In genomic region chr2:186645999-186646398, GRCh38 we compare ENCODE assay signal across 23 cellular contexts. TPM values are rescaled to one million over a fixed set of nuclear protein-coding genes. Genes with fewer than 3 reads are reported as not detected.
"Had no signal": no experiment of that assay in that cellular context is flagged by ENCODE, and none has a peak within 500 bp of the region (broad histone marks: within the 10 kb centered on the region; RNA-seq: fewer than 3 reads in every experiment).

No MANE protein-coding gene starts in this region.

- H3K27me3 Mint-ChIP-seq: activated B cell treated with CpG ODN at 0.5 μM for 24 hours; activated CD4-positive, alpha-beta memory T cell treated with anti-CD3 and anti-CD28 coated beads for 36 hours; activated naive CD8-positive, alpha-beta T cell treated with anti-CD3 and anti-CD28 coated beads for 36 hours; activated T-helper 17 cell treated with anti-CD3 and anti-CD28 coated beads, Interleukin-2, amount 50 U/mL, for 72 hours; brain had no signal

- H3K4me3 ChIP-seq: coronary artery, hepatocyte, lower lobe of right lung, thyroid gland had no signal

- H3K4me3 Mint-ChIP-seq: activated B cell treated with CpG ODN at 0.5 μM for 24 hours; activated CD4-positive, alpha-beta memory T cell treated with anti-CD3 and anti-CD28 coated beads for 36 hours; activated naive CD8-positive, alpha-beta T cell treated with anti-CD3 and anti-CD28 coated beads for 36 hours; activated T-helper 17 cell treated with anti-CD3 and anti-CD28 coated beads, Interleukin-2, amount 50 U/mL, for 72 hours; brain; nephron had no signal

- H3K9me3 Mint-ChIP-seq: activated B cell treated with CpG ODN at 0.5 μM for 24 hours; activated CD4-positive, alpha-beta memory T cell treated with anti-CD3 and anti-CD28 coated beads for 36 hours; activated naive CD8-positive, alpha-beta T cell treated with anti-CD3 and anti-CD28 coated beads for 36 hours; activated T-helper 17 cell treated with anti-CD3 and anti-CD28 coated beads, Interleukin-2, amount 50 U/mL, for 72 hours; brain; nephron had no signal

- H3K27ac Mint-ChIP-seq: activated B cell treated with CpG ODN at 0.5 μM for 24 hours; activated CD4-positive, alpha-beta memory T cell treated with anti-CD3 and anti-CD28 coated beads for 36 hours; activated naive CD8-positive, alpha-beta T cell treated with anti-CD3 and anti-CD28 coated beads for 36 hours; activated T-helper 17 cell treated with anti-CD3 and anti-CD28 coated beads, Interleukin-2, amount 50 U/mL, for 72 hours; brain had no signal

- DNase-seq: activated B cell treated with CpG ODN at 0.5 μM for 24 hours; activated CD4-positive, alpha-beta memory T cell treated with anti-CD3 and anti-CD28 coated beads for 36 hours; activated CD4-positive, alpha-beta T cell treated with anti-CD3 and anti-CD28 coated beads for 4 hours; activated naive CD4-positive, alpha-beta T cell; activated naive CD8-positive, alpha-beta T cell treated with anti-CD3 and anti-CD28 coated beads for 36 hours; activated T-cell treated with anti-CD3 and anti-CD28 coated beads, Interleukin-2, amount 50 U/mL, for 1 hour; central memory CD4-positive, alpha-beta T cell; erythroblast; lower lobe of right lung; midbrain; nucleus accumbens; stimulated activated CD4-positive, alpha-beta T cell treated with anti-CD3 and anti-CD28 coated beads, Interleukin-12 subunit alpha, Interleukin-12 subunit beta, amount 100 ng/mL, for 4 hours; stimulated activated CD4-positive, alpha-beta T cell treated with anti-CD3 and anti-CD28 coated beads, Interleukin-1b, Interleukin-23, amount 100 ng/mL, for 48 hours; stimulated activated CD8-positive, alpha-beta memory T cell treated with anti-CD3 and anti-CD28 coated beads, Interleukin-4, amount 100 ng/mL, for 48 hours; stimulated activated naive CD4-positive, alpha-beta T cell; T-helper 1 cell; T-helper 9 cell; thyroid gland had no signal

- H3K4me1 Mint-ChIP-seq: activated B cell treated with CpG ODN at 0.5 μM for 24 hours, brain, nephron had no signal

- ATAC-seq: activated T-helper 17 cell treated with anti-CD3 and anti-CD28 coated beads, Interleukin-2, amount 50 U/mL, for 72 hours; lower lobe of right lung had no signal

RNA-seq across cellular contexts. Expression of gene FAM171B, which starts 47.9 kb away (rescaled TPM):
- total RNA-seq: activated B cell treated with CpG ODN at 0.5 μM for 24 hours had no signal
